22 cellular contexts compared by ENCODE assay signal in genomic region chr7:23804707-23805106, GRCh38.
DNase-seq lines count a peak whose midpoint lies in the region; ATAC-seq, FAIRE-seq and TF ChIP-seq lines count a peak whose summit lies in the region.
"Had no signal": no experiment of that assay in that cellular context is flagged by ENCODE, and none has a peak within 500 bp of the region (broad histone marks: within the 10 kb centered on the region; RNA-seq: fewer than 3 reads in every experiment).

No MANE protein-coding gene starts in this region.

- no CpG with 5 or more reads among the region's 1 CpG for WGBS in K562 (ENCODE audit: insufficient coverage, low coverage, missing lambda C conversion rate)
- 100% methylated on average over 1 of the region's 1 CpG for WGBS in esophagus muscularis mucosa

- H3K27me3 ChIP-seq in K562 (ENCODE audit: control insufficient read depth in 2 of 2, insufficient read depth in 2 of 2, low read length in 2 of 2) (no peaks in the 10 kb centered on the region), esophagus muscularis mucosa (no peaks in the 10 kb centered on the region)
- H3K27me3 ChIP-seq: BLaER1 treated with 17β-estradiol and CSF1 and Interleukin-3, amounts not matched to agents 10 nM and 100 nM had no signal

- intact Hi-C loops in K562 (cut with micrococcal nuclease): no loop called here
- intact Hi-C loops in esophagus muscularis mucosa (cut with DNase I): no loop called here

- POLR2A ChIA-PET in K562 (lab: Yijun Ruan, JAX): interaction anchor here (1.9 kb wide), 1 partner anchor 10 kb away, joined by 4 read pairs; no protein-coding TSS in a partner anchor

- H3K4me1 Mint-ChIP-seq in T-helper 17 cell (no peaks in the 10 kb centered on the region), progenitor cell of endocrine pancreas (ENCODE audit: low read depth) (peaks cover 38% of the 10 kb centered on the region)
- H3K4me1 Mint-ChIP-seq: B cell had no signal

- TF ChIP-seq RAD21 in K562 (CRISPR knock-in tag; conservative IDR thresholded peaks at IDR 0.05 in 1 of 2, IDR thresholded peaks at IDR 0.05 in 1 of 2): no peak

- H3K36me3 Mint-ChIP-seq in T-helper 17 cell (ENCODE audit: low read depth) (no peaks in the 10 kb centered on the region), progenitor cell of endocrine pancreas (ENCODE audit: insufficient read depth) (no peaks in the 10 kb centered on the region)
- H3K36me3 Mint-ChIP-seq: CD8-positive, alpha-beta T cell had no signal

- H3K27me3 Mint-ChIP-seq in T-helper 17 cell (no peaks in the 10 kb centered on the region), progenitor cell of endocrine pancreas (no peaks in the 10 kb centered on the region)
- H3K27me3 Mint-ChIP-seq: B cell had no signal

- TF ChIP-seq POLR2A in K562 (conservative IDR thresholded peaks at IDR 0.05) (no peak), esophagus muscularis mucosa (IDR thresholded peaks at IDR 0.05; ENCODE audit: low read depth) (no peak)

- peaks cover 14 to 48% of the 10 kb centered on the region in 2 experiments for H3K4me1 ChIP-seq in K562 (replicated peaks in 1 of 2; ENCODE audit: control insufficient read depth in 2 of 2, insufficient read depth in 2 of 2, low read length in 2 of 2)
- H3K4me1 ChIP-seq in esophagus muscularis mucosa: no peaks in the 10 kb centered on the region
- H3K4me1 ChIP-seq: BLaER1 treated with 17β-estradiol and CSF1 and Interleukin-3, amounts not matched to agents 10 nM and 100 nM had no signal

- no peak for TF ChIP-seq CTCF in K562 (IDR thresholded peaks at IDR 0.05 in 2 of 3, conservative IDR thresholded peaks at IDR 0.05 in 1 of 3; ENCODE audit: insufficient read depth in 2 of 3, low read depth in 1 of 3, low read length in 3 of 3)
- no peak for TF ChIP-seq CTCF in progenitor cell of endocrine pancreas (IDR thresholded peaks at IDR 0.05; ENCODE audit: unreplicated experiment)
- no peak for TF ChIP-seq CTCF in esophagus muscularis mucosa (IDR thresholded peaks at IDR 0.05)

- TF ChIP-seq EP300 in K562 (IDR thresholded peaks at IDR 0.05; ENCODE audit: low read length) (no peak), esophagus muscularis mucosa (IDR thresholded peaks at IDR 0.05) (no peak)

- H3K36me3 ChIP-seq in K562 (ENCODE audit: control insufficient read depth, insufficient read depth, low read length): no peaks in the 10 kb centered on the region
- H3K36me3 ChIP-seq in esophagus muscularis mucosa: no peaks in the 10 kb centered on the region
- H3K36me3 ChIP-seq: BLaER1 treated with 17β-estradiol and CSF1 and Interleukin-3, amounts not matched to agents 10 nM and 100 nM had no signal

- H3K9me3 ChIP-seq in T-helper 17 cell (ENCODE audit: control insufficient read depth, low read length, poor library complexity, severe bottlenecking) (no peaks in the 10 kb centered on the region), K562 (replicated peaks; ENCODE audit: control insufficient read depth, insufficient read depth, low read depth, low read length) (0 out of 2 replicates have a peak, but pooled peaks cover 2% of the 10 kb centered on the region), esophagus muscularis mucosa (peaks cover 0 to 7% (median 2%) of the 10 kb centered on the region in 4 donors)

- H3K4me3 ChIP-seq in K562 (no peak overlapping the region), esophagus muscularis mucosa (no peak overlapping the region)
- H3K4me3 ChIP-seq: BLaER1 treated with 17β-estradiol and CSF1 and Interleukin-3, amounts not matched to agents 10 nM and 100 nM had no signal

- no TSS peak for BruUV-seq in K562 (replicated peaks; lab: Mats Ljungman, UMichigan)

- peak overlapping the region in 1 of 2 experiments; percentile 3; a peak in 1 of 4 replicates for H3K9ac ChIP-seq in K562 (ENCODE audit: insufficient read depth in 1 of 2, low read depth in 2 of 2, low read length in 2 of 2)
- H3K9ac ChIP-seq: BLaER1 treated with 17β-estradiol and CSF1 and Interleukin-3, amounts not matched to agents 10 nM and 100 nM had no signal

- no peaks in the 10 kb centered on the region for H3K79me2 ChIP-seq in K562 (ENCODE audit: control insufficient read depth, insufficient read depth, low read length)

- ATAC-seq in T-helper 17 cell (no peak), K562 (no peak)
- ATAC-seq: CD8-positive, alpha-beta T cell had no signal

- no peak for DNase-seq in T-helper 17 cell
- no peak for DNase-seq in K562 (ENCODE audit: extremely low read depth in 1 of 4, low spot score in 3 of 4)
- no peak for DNase-seq in progenitor cell of endocrine pancreas (ENCODE audit: low spot score, unreplicated experiment)
- DNase-seq in esophagus muscularis mucosa (ENCODE audit: extremely low spot score): no peak
- DNase-seq in NCI-H510A (lab: John Stamatoyannopoulos, UW): no peak
- no peak for DNase-seq in cerebellar nuclear complex (lab: John Stamatoyannopoulos, UW)
- DNase-seq: 8988T; AML-193; Caco-2; Calu3; CD4-positive, alpha-beta T cell; CD8-positive, alpha-beta T cell; DMS79 treated with DMSO at 0.1 percent for 48 hours; GF-D8 had no signal

- CTCF ChIA-PET in K562 (lab: Yijun Ruan, JAX; ENCODE audit: low intra/inter-chr PET ratio): no interaction called here

- H3K4me3 Mint-ChIP-seq in T-helper 17 cell: peak overlapping the region; percentile 2
- H3K4me3 Mint-ChIP-seq in progenitor cell of endocrine pancreas (ENCODE audit: low read depth): no peak overlapping the region
- H3K4me3 Mint-ChIP-seq: B cell; CD4-positive, alpha-beta T cell; CD8-positive, alpha-beta T cell had no signal

- no peak overlapping the region for H3K27ac Mint-ChIP-seq in T-helper 17 cell
- peak overlapping the region; percentile 38 for H3K27ac Mint-ChIP-seq in progenitor cell of endocrine pancreas
- H3K27ac Mint-ChIP-seq: B cell; CD4-positive, alpha-beta T cell; CD8-positive, alpha-beta T cell had no signal

- H3K27ac ChIP-seq in K562 (ENCODE audit: extremely low read depth, low read depth, low read length) (peak overlapping the region; percentile 1; the same call in 1 of the 3 replicates), esophagus muscularis mucosa (replicated peaks in 1 of 4) (no peak overlapping the region)
- H3K27ac ChIP-seq: BLaER1 treated with 17β-estradiol and CSF1 and Interleukin-3, amounts not matched to agents 10 nM and 100 nM; C4-2B had no signal

- H3K9me1 ChIP-seq in K562 (ENCODE audit: control insufficient read depth, insufficient read depth, low read length): no peaks in the 10 kb centered on the region

- FAIRE-seq in K562 (lab: Jason Lieb, UNC): no peak
- FAIRE-seq: A204.1, D721Med, G401.6, GM12891, GM19239 had no signal

- H3K9me3 Mint-ChIP-seq in progenitor cell of endocrine pancreas (ENCODE audit: low read depth): peaks cover 5% of the 10 kb centered on the region
- H3K9me3 Mint-ChIP-seq: CD4-positive, alpha-beta T cell had no signal

- H3K4me2 ChIP-seq in K562 (ENCODE audit: insufficient read depth, low read length): no peak overlapping the region
- H3K4me2 ChIP-seq: BLaER1 treated with 17β-estradiol and CSF1 and Interleukin-3, amounts not matched to agents 10 nM and 100 nM had no signal

- H2AFZ ChIP-seq in K562 (ENCODE audit: low read depth, low read length): peak overlapping the region; percentile 80; the same call in 1 of the 2 replicates

- in situ Hi-C loops in K562 (cut with MboI): no loop called here

- H4K20me1 ChIP-seq in K562 (replicated peaks; ENCODE audit: control insufficient read depth, insufficient read depth, low read length): no peaks in the 10 kb centered on the region
- H4K20me1 ChIP-seq: BLaER1 treated with 17β-estradiol and CSF1 and Interleukin-3, amounts not matched to agents 10 nM and 100 nM had no signal

TF ChIP-seq in K562, 482 proteins besides CTCF, POLR2A, EP300 and RAD21 (continues in another document):
- TF ChIP-seq ZNF347 (CRISPR knock-in tag; IDR thresholded peaks at IDR 0.05; ENCODE audit: low read depth) (no peak), SRSF7 (optimal IDR thresholded peaks at IDR 0.05; ENCODE audit: low read depth, low read length) (no peak), BMI1 (IDR thresholded peaks at IDR 0.05; ENCODE audit: low read length) (no peak), ZNF75A (CRISPR knock-in tag; IDR thresholded peaks at IDR 0.05) (no peak), ARID1B (IDR thresholded peaks at IDR 0.05) (peak; percentile 49), POLR3G (IDR thresholded peaks at IDR 0.05; ENCODE audit: extremely low read depth, insufficient read length, insufficient replicate concordance) (no peak), ZBTB1 (CRISPR knock-in tag; IDR thresholded peaks at IDR 0.05; ENCODE audit: borderline replicate concordance, low read depth) (no peak), ZNF740 (CRISPR knock-in tag; IDR thresholded peaks at IDR 0.05) (no peak), ZNF740 (tag; IDR thresholded peaks at IDR 0.05) (no peak), SP2 (IDR thresholded peaks at IDR 0.05; ENCODE audit: extremely low read depth, low read depth, low read length, poor library complexity, severe bottlenecking) (no peak), HDAC1 (IDR thresholded peaks at IDR 0.05) (0 out of 4 replicates have a peak, but pooled peaks of 1 of the 2 experiments have one; percentile 24), E2F6 (IDR thresholded peaks at IDR 0.05; ENCODE audit: borderline replicate concordance in 1 of 2, extremely low read depth in 1 of 2, insufficient read depth in 1 of 2, insufficient read length in 1 of 2, low read depth in 1 of 2, low read length in 1 of 2, poor library complexity in 1 of 2, severe bottlenecking in 1 of 2) (no peak), PHF21A (IDR thresholded peaks at IDR 0.05; ENCODE audit: borderline replicate concordance, low read depth) (no peak), TEAD2 (tag; IDR thresholded peaks at IDR 0.05) (no peak), SNAPC5 (CRISPR knock-in tag; IDR thresholded peaks at IDR 0.05) (no peak), NEUROD1 (IDR thresholded peaks at IDR 0.05; ENCODE audit: borderline replicate concordance, low read depth, low read length, partially characterized antibody) (no peak)
